29 cellular contexts compared by ENCODE assay signal in the genomic region with DNA sequence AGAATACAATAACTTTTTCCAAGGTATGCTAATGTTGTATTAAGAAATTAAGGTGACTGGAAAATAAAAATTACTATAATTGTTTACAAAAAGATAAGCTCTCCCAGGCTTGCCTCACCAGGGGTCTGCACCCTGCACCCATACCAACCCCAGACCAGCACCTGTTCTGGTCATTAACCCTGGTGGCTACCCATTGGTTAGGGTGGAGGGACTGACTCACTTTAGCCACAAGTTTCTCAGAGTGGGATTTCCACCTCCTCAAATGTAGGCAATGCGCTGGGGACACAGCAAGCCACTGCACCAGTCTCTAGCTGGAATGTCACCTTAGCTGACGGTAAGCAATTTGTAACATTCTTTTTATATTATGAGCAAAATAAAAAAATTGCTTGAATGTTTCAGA.
"Had no signal": no experiment of that assay in that cellular context is flagged by ENCODE, and none has a peak within 500 bp of the region (broad histone marks: within the 10 kb centered on the region; RNA-seq: fewer than 3 reads in every experiment).

No MANE protein-coding gene starts in this region.

- H3K27me3 ChIP-seq: adrenal gland, body of pancreas, brain microvascular endothelial cell had no signal

- H3K36me3 ChIP-seq: adrenal gland, brain microvascular endothelial cell, breast epithelium had no signal

- H3K27ac ChIP-seq: adrenal gland, body of pancreas, brain microvascular endothelial cell, breast epithelium, VCaP had no signal

- DNase-seq: activated B cell treated with CpG ODN at 0.5 μM for 24 hours; activated CD4-positive, alpha-beta memory T cell treated with anti-CD3 and anti-CD28 coated beads for 36 hours; activated CD4-positive, alpha-beta T cell treated with anti-CD3 and anti-CD28 coated beads for 4 hours; activated CD4-positive, alpha-beta T cell treated with anti-CD3 and anti-CD28 coated beads, Interleukin-2, amount 10 ng/mL, durations not matched to agents 24 days and 14 days; activated CD4-positive, alpha-beta T cell treated with anti-CD3 and anti-CD28 coated beads, Interleukin-2, amount 50 U/mL, for 1 hour; activated CD4-positive, alpha-beta T cell treated with anti-CD3 and anti-CD28 coated beads, Interleukin-2, amount 50 U/mL, for 4 hours; activated CD4-positive, CD25-positive, alpha-beta regulatory T cell treated with anti-CD3 and anti-CD28 coated beads, Interleukin-2, amount 50 U/mL, for 72 hours; activated CD8-positive, alpha-beta memory T cell treated with anti-CD3 and anti-CD28 coated beads, Interleukin-2, amount 50 U/mL, for 4 hours; activated CD8-positive, alpha-beta T cell treated with anti-CD3 and anti-CD28 coated beads for 36 hours; activated gamma-delta T cell treated with Interleukin-2 at 50 U/mL for 16 hours; activated naive CD4-positive, alpha-beta T cell; activated naive CD4-positive, alpha-beta T cell treated with anti-CD3 and anti-CD28 coated beads for 36 hours; activated naive CD4-positive, alpha-beta T cell treated with anti-CD3 and anti-CD28 coated beads, Interleukin-2, amount 50 U/mL, for 16 hours; activated naive CD8-positive, alpha-beta T cell treated with anti-CD3 and anti-CD28 coated beads for 36 hours; activated T-cell treated with anti-CD3 and anti-CD28 coated beads for 4 hours; activated T-cell treated with anti-CD3 and anti-CD28 coated beads, Interleukin-2, amount 50 U/mL, for 1 hour; activated T-cell treated with anti-CD3 and anti-CD28 coated beads, Interleukin-2, amount 50 U/mL, for 4 hours; activated T-cell treated with anti-CD3 and anti-CD28 coated beads, Interleukin-2, amount 50 U/mL, for 72 hours; adrenal gland; amniotic stem cell; aorta; body of pancreas; brain microvascular endothelial cell; central memory CD4-positive, alpha-beta T cell; T-helper 1 cell; T-helper 2 cell; T-helper 9 cell had no signal

- H3K9me3 ChIP-seq: adrenal gland, body of pancreas, breast epithelium had no signal

- H3K4me1 ChIP-seq: adrenal gland, body of pancreas, breast epithelium had no signal

- H3K4me3 ChIP-seq: adrenal gland, body of pancreas, breast epithelium had no signal
